Comparison of ENCODE assay signal across 15 cellular contexts in the genomic region with DNA sequence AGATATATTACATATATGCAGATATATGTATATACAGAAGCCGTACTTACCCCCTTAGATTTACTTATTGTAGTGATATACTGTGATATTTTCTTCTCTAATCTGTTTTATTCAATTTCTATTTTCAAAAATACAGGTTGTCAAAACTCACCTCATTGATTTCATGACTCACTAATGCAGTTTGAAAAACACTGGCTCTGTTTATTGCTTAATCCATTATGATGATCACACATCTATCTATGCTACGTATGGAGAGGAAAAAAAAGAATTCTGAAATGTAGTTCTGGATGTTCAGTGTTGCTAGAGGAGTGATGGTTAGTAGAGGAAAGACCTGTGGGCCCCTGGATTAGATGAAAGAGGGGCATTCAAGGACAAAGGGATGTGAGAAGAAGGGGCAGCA.
DNase-seq lines count a peak whose midpoint lies in the region; ATAC-seq and TF ChIP-seq lines count a peak whose summit lies in the region.
"Had no signal": no experiment of that assay in that cellular context is flagged by ENCODE, and none has a peak within 500 bp of the region (broad histone marks: within the 10 kb centered on the region; RNA-seq: fewer than 3 reads in every experiment).

No MANE protein-coding gene starts in this region.

- ATAC-seq in IMR-90 (ENCODE audit: low read depth): no peak
- ATAC-seq: CD8-positive, alpha-beta T cell; HepG2 had no signal

- peak overlapping the region; percentile 12; the same call in 1 of the 2 replicates for H2BK20ac ChIP-seq in IMR-90 (ENCODE audit: low read depth, low read length)

- no peak for DNase-seq in IMR-90
- no peak for DNase-seq in brain microvascular endothelial cell
- peak; percentile 29 for DNase-seq in choroid plexus epithelial cell (ENCODE audit: low read depth)
- DNase-seq in smooth muscle cell (lab: John Stamatoyannopoulos, UW; ENCODE audit: unreplicated experiment): no peak
- DNase-seq in dorsolateral prefrontal cortex: no peak
- no peak for DNase-seq in HuH-7 (ENCODE audit: low spot score)
- DNase-seq in T-helper 2 cell: no peak
- DNase-seq: 8988T; Calu3; CD8-positive, alpha-beta T cell; DMS79 treated with DMSO at 0.1 percent for 48 hours; GF-D8; H9 had no signal

- H3K9ac ChIP-seq in IMR-90 (ENCODE audit: low read depth, low read length): no peak overlapping the region
- H3K9ac ChIP-seq in smooth muscle cell (ENCODE audit: low read depth): no peak overlapping the region
- H3K9ac ChIP-seq: BLaER1 treated with 17β-estradiol and CSF1 and Interleukin-3, amounts not matched to agents 10 nM and 100 nM had no signal

- H3K14ac ChIP-seq in IMR-90 (replicated peaks; ENCODE audit: low read depth, low read length): no peak overlapping the region

- BruUV-seq in IMR-90 (replicated peaks; lab: Mats Ljungman, UMichigan): no TSS peak

- no peak overlapping the region for H2AK9ac ChIP-seq in IMR-90 (replicated peaks; ENCODE audit: low read depth, low read length, poor library complexity)

- H4K8ac ChIP-seq in IMR-90 (ENCODE audit: low read depth in 2 of 2, low read length in 2 of 2): no peak overlapping the region

- no peak overlapping the region for H3K56ac ChIP-seq in IMR-90 (ENCODE audit: extremely low read depth, insufficient read depth, low read length)

- TF ChIP-seq CTCF in IMR-90 (conservative IDR thresholded peaks at IDR 0.05; ENCODE audit: low read depth, low read length) (no peak), brain microvascular endothelial cell (IDR thresholded peaks at IDR 0.05; ENCODE audit: low read depth, low read length, missing control alignments) (no peak), choroid plexus epithelial cell (conservative IDR thresholded peaks at IDR 0.05; ENCODE audit: low read depth, low read length) (no peak), smooth muscle cell (IDR thresholded peaks at IDR 0.05; ENCODE audit: borderline replicate concordance, insufficient read depth, poor library complexity, severe bottlenecking) (no peak), dorsolateral prefrontal cortex (IDR thresholded peaks at IDR 0.05 in 54 of 56, conservative IDR thresholded peaks at IDR 0.05 in 2 of 56; ENCODE audit: low read depth in 1 of 56, partially characterized antibody in 56 of 56) (no peak)

- H3K9me1 ChIP-seq in IMR-90 (ENCODE audit: insufficient read depth, low read length): no peaks in the 10 kb centered on the region

- 0 out of 2 replicates have a peak overlapping the region, but pooled peaks have one; percentile 2 for H4K91ac ChIP-seq in IMR-90 (ENCODE audit: insufficient read depth, low read depth, low read length)

- dilution Hi-C loops in IMR-90 (cut with HindIII; ENCODE audit: low sequenced_read_pairs, unreplicated experiment): no loop called here

- intact Hi-C loops in IMR-90 (cut with micrococcal nuclease) (no loop called here), dorsolateral prefrontal cortex (cut with DNase I) (no loop called here)

- H3K27me3 ChIP-seq in IMR-90 (ENCODE audit: control insufficient read depth, insufficient read depth, low read length) (no peaks in the 10 kb centered on the region), brain microvascular endothelial cell (replicated peaks) (no peaks in the 10 kb centered on the region), smooth muscle cell (ENCODE audit: low read depth) (no peaks in the 10 kb centered on the region), dorsolateral prefrontal cortex (no peaks in the 10 kb centered on the region)
- H3K27me3 ChIP-seq: BLaER1 treated with 17β-estradiol and CSF1 and Interleukin-3, amounts not matched to agents 10 nM and 100 nM had no signal

- H3F3A ChIP-seq in smooth muscle cell (ENCODE audit: low read depth): peaks cover 30% of the 10 kb centered on the region

- H3K18ac ChIP-seq in IMR-90 (ENCODE audit: low read depth, low read length): peak overlapping the region; percentile 19; the same call in 1 of the 2 replicates

- H3K79me1 ChIP-seq in IMR-90 (ENCODE audit: low read depth in 1 of 2, low read length in 2 of 2): no peaks in the 10 kb centered on the region

- H3K9me3 ChIP-seq in IMR-90 (ENCODE audit: control insufficient read depth, insufficient read depth, low read length) (peaks cover 5% of the 10 kb centered on the region; the same call in 1 of the 2 replicates), smooth muscle cell (replicated peaks; ENCODE audit: low read depth) (peaks cover 2% of the 10 kb centered on the region)

- no peak for TF ChIP-seq POLR2A in IMR-90 (IDR thresholded peaks at IDR 0.05; ENCODE audit: low read depth, low read length)

- H2BK15ac ChIP-seq in IMR-90 (ENCODE audit: low read depth, low read length): no peak overlapping the region

- peak overlapping the region; percentile 27; the same call in 1 of the 2 replicates for H3K4ac ChIP-seq in IMR-90 (ENCODE audit: low read depth, low read length)

- H2BK5ac ChIP-seq in IMR-90 (ENCODE audit: low read depth, low read length, poor library complexity, severe bottlenecking): no peak overlapping the region

- H3K79me2 ChIP-seq in smooth muscle cell (ENCODE audit: low read depth): peaks cover 7% of the 10 kb centered on the region

- POLR2A ChIA-PET in IMR-90 (lab: Charles Lee; ENCODE audit: unreplicated experiment): no interaction called here

- WGBS in IMR-90 (ENCODE audit: extremely low coverage in 2 of 2, insufficient read length in 1 of 2), 2 experiments: no CpG with 5 or more reads among the region's 2 CpGs
- 92% methylated on average over 2 of the region's 2 CpGs for WGBS in smooth muscle cell (ENCODE audit: low lambda C conversion rate)

- CTCF ChIA-PET in IMR-90 (lab: Yijun Ruan, JAX): interaction anchor here (1.5 kb wide), 1 partner anchor 10 kb away, joined by 4 read pairs; no protein-coding TSS in a partner anchor

- no peak overlapping the region for H3K23ac ChIP-seq in IMR-90 (ENCODE audit: low read depth, low read length)

- H3K4me1 ChIP-seq in IMR-90 (ENCODE audit: control insufficient read depth, insufficient read depth, low read length) (peaks cover 4% of the 10 kb centered on the region; the same call in 1 of the 2 replicates), smooth muscle cell (ENCODE audit: low read depth) (peaks cover 4% of the 10 kb centered on the region)
- H3K4me1 ChIP-seq: BLaER1 treated with 17β-estradiol and CSF1 and Interleukin-3, amounts not matched to agents 10 nM and 100 nM had no signal

- no peak overlapping the region for H3K4me3 ChIP-seq in IMR-90 (ENCODE audit: insufficient read depth, low read depth, low read length)
- no peak overlapping the region for H3K4me3 ChIP-seq in brain microvascular endothelial cell (ENCODE audit: low read depth, low read length)
- no peak overlapping the region for H3K4me3 ChIP-seq in choroid plexus epithelial cell (ENCODE audit: low read depth, low read length)
- no peak overlapping the region for H3K4me3 ChIP-seq in smooth muscle cell
- H3K4me3 ChIP-seq in dorsolateral prefrontal cortex: no peak overlapping the region
- H3K4me3 ChIP-seq: BLaER1 treated with 17β-estradiol and CSF1 and Interleukin-3, amounts not matched to agents 10 nM and 100 nM had no signal

- H2BK120ac ChIP-seq in IMR-90 (ENCODE audit: low read depth, low read length): no peak overlapping the region

- H3K36me3 ChIP-seq in IMR-90 (ENCODE audit: control insufficient read depth, insufficient read depth, low read length): no peaks in the 10 kb centered on the region
- no peaks in the 10 kb centered on the region for H3K36me3 ChIP-seq in brain microvascular endothelial cell (replicated peaks)
- no peaks in the 10 kb centered on the region for H3K36me3 ChIP-seq in smooth muscle cell (ENCODE audit: low read depth)
- H3K36me3 ChIP-seq: BLaER1 treated with 17β-estradiol and CSF1 and Interleukin-3, amounts not matched to agents 10 nM and 100 nM had no signal

- no peak for TF ChIP-seq RAD21 in IMR-90 (IDR thresholded peaks at IDR 0.05; ENCODE audit: low read length)

- H4K20me1 ChIP-seq in IMR-90 (ENCODE audit: insufficient read depth, low read length): no peaks in the 10 kb centered on the region
- H4K20me1 ChIP-seq in smooth muscle cell (ENCODE audit: low read depth): no peaks in the 10 kb centered on the region
- H4K20me1 ChIP-seq: BLaER1 treated with 17β-estradiol and CSF1 and Interleukin-3, amounts not matched to agents 10 nM and 100 nM had no signal

- H3K27ac ChIP-seq in IMR-90 (ENCODE audit: insufficient read depth, low read length): no peak overlapping the region
- peak overlapping the region; percentile 100 for H3K27ac ChIP-seq in brain microvascular endothelial cell
- H3K27ac ChIP-seq in smooth muscle cell (ENCODE audit: low read depth): peak overlapping the region; percentile 99
- H3K27ac ChIP-seq in dorsolateral prefrontal cortex: no peak overlapping the region
- H3K27ac ChIP-seq: BLaER1 treated with 17β-estradiol and CSF1 and Interleukin-3, amounts not matched to agents 10 nM and 100 nM had no signal

- H3K4me2 ChIP-seq in IMR-90 (ENCODE audit: low read depth, low read length): no peak overlapping the region
- no peak overlapping the region for H3K4me2 ChIP-seq in smooth muscle cell
- H3K4me2 ChIP-seq: BLaER1 treated with 17β-estradiol and CSF1 and Interleukin-3, amounts not matched to agents 10 nM and 100 nM had no signal

- H2AK5ac ChIP-seq in IMR-90 (ENCODE audit: low read depth, low read length): no peak overlapping the region

- no peak overlapping the region for H2AFZ ChIP-seq in IMR-90 (replicated peaks; ENCODE audit: low read length, poor library complexity)
- H2AFZ ChIP-seq in smooth muscle cell (ENCODE audit: low read depth): no peak overlapping the region

- in situ Hi-C loops in IMR-90 (cut with MboI; ENCODE audit: low sequenced_read_pairs) (no loop called here), brain microvascular endothelial cell (cut with HindIII; ENCODE audit: low pct_ligation_motif_present, low sequenced_read_pairs) (no loop called here)

- H4K5ac ChIP-seq in IMR-90 (ENCODE audit: low read depth, low read length): no peak overlapping the region

TF ChIP-seq in IMR-90, 13 proteins besides CTCF, POLR2A, EP300 and RAD21:
- TF ChIP-seq CEBPB (IDR thresholded peaks at IDR 0.05; ENCODE audit: low read depth, low read length): peak; percentile 43; the same call in 1 of the 2 replicates
- TF ChIP-seq RCOR1 (IDR thresholded peaks at IDR 0.05; ENCODE audit: insufficient replicate concordance, low read length): no peak

Comparison
In these comparisons a context has a peak if more than half of its experiments do, and no peak if none do; other contexts are left out.
1. H3K27ac ChIP-seq: peak in brain microvascular endothelial cell (single experiment) and smooth muscle cell (single experiment); none in IMR-90 (single experiment) and dorsolateral prefrontal cortex (0 of 59).